In the genomic region with DNA sequence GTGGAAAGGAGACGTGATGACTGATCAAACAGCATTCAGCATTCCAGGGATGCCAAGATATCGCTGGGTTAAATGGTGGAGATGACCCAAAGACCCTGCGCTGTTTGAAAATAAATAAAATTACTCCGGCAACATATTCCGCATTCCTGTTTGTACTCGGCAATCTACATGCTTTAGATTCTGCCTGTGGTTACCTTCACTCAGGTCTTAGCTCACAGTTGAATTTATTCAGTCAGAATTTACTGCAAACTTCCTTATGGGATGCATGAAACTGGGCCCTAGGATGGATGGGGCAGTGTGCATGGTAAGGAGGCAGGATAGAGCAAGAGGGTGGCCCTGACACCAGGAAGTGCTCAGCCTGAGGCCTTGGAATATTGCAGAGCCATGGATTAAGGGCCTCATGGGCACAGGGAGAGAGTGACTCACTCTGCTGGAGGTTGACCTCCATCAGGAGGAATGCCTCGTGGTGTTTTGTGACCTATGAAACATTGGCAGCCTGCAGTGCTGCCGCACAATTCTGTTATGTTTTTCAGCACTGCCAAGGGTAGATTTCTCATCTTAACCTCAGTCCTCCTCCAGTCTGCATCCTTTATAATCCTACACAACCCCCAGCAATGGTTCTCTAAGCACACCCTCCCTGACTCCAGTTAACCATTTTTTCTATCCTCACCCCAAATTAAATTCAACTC, we compare ENCODE assay signal across 10 cellular contexts.
DNase-seq lines count a peak whose midpoint lies in the region; ATAC-seq and TF ChIP-seq lines count a peak whose summit lies in the region.
"Had no signal": no experiment of that assay in that cellular context is flagged by ENCODE, and none has a peak within 500 bp of the region (broad histone marks: within the 10 kb centered on the region; RNA-seq: fewer than 3 reads in every experiment).

No MANE protein-coding gene starts in this region.

- no peaks in the 10 kb centered on the region for H3K36me3 ChIP-seq in psoas muscle (ENCODE audit: insufficient read depth in 1 of 2, low read depth in 1 of 2)

- no peaks in the 10 kb centered on the region for H3K27me3 ChIP-seq in psoas muscle (ENCODE audit: insufficient read depth in 3 of 3, low read length in 2 of 3)

- DNase-seq in EL (peak; percentile 98), SW 1271 (lab: John Stamatoyannopoulos, UW) (peak; percentile 47 to 71), left cardiac atrium (peak; percentile 61), psoas muscle (peak; percentile 52 to 67), NCI-H146 treated with DMSO at 0.1 percent for 48 hours (lab: John Stamatoyannopoulos, UW; ENCODE audit: unreplicated experiment) (no peak), head of caudate nucleus (no peak), middle frontal gyrus (ENCODE audit: extremely low spot score, low spot score) (no peak)
- DNase-seq: T-helper 17 cell had no signal

- intact Hi-C loops in left cardiac atrium (cut with DNase I) = no loop called here
- intact Hi-C loops in psoas muscle (cut with DNase I) = no loop called here
- intact Hi-C loops in head of caudate nucleus (cut with DNase I) = no loop called here

- peaks cover 18% of the 10 kb centered on the region for H3K4me1 ChIP-seq in psoas muscle

- 34 to 47% (median 43%) methylated on average over 8 of the region's 8 CpGs for WGBS in psoas muscle, 3 donors

- TF ChIP-seq CTCF in psoas muscle (IDR thresholded peaks at IDR 0.05) = no peak

- H3K9me3 ChIP-seq in psoas muscle = no peaks in the 10 kb centered on the region

- ATAC-seq in left cardiac atrium (peak; percentile 92 to 96), psoas muscle (peak; percentile 97 to 99 (median 98)), HG02870 (IDR thresholded peaks at IDR 0.05; ENCODE audit: unreplicated experiment) (no peak)
- ATAC-seq: T-helper 17 cell had no signal

- H3K4me3 ChIP-seq in psoas muscle = no peak overlapping the region

- H3K27ac ChIP-seq in psoas muscle = peak overlapping the region; percentile 70
- H3K27ac ChIP-seq: HL-60 had no signal

Comparison
In these comparisons a context has a peak if more than half of its experiments do, and no peak if none do; other contexts are left out.
1. DNase-seq: peak in EL (single experiment), SW 1271 (2 of 2), left cardiac atrium (single experiment) and psoas muscle (2 of 2); none in NCI-H146 treated with DMSO at 0.1 percent for 48 hours (single experiment), head of caudate nucleus (0 of 42) and middle frontal gyrus (single experiment).